ENCODE assay signal across 1 cellular context in the genomic region with DNA sequence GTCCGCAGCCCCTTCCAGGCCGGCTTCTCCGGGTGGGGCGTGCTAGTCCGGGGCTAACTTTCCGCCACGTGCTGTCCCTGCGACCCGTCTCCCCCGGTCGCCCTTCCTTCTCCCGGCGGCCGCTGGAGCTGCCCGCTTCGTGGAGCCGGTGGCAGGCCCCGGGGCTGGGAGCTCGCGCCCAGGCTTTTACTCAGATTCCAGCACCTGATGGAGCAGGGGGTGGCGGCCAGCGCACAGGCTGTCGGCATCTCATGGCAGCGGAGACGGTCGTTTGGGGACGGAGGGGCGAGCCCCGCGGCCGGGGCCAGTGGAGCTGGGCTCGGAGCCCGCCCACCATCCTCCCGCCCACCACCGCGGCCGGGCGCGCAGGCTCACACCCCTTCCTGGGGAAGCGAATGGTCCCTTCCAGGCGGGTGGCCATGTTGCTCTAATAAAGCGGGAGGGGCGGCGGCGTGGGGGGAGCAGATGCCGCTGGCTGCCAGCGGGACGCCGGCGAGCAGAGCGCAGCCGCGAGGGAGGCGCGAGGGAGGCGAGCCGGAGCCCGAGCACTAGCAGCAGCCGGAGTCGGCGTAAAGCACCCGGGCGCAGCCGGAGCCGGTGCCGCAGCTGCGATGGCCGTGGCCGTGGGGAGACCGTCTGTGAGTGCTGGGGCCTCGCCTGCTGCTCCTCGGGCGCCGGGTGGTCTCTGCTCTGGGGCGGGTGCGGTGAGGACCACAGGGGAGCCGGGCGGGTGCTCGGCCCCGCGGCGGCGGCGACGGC.
TF ChIP-seq lines count a peak whose summit lies in the region.

A gene (plus strand): TSS at position 460 of the 759 bp plus-strand sequence. CDS start 152 bp downstream, at position 612.

TF ChIP-seq in HepG2, 621 proteins besides CTCF, POLR2A, EP300 and RAD21 (continued from another document and continues in another):
- TF ChIP-seq, protein P1, sequence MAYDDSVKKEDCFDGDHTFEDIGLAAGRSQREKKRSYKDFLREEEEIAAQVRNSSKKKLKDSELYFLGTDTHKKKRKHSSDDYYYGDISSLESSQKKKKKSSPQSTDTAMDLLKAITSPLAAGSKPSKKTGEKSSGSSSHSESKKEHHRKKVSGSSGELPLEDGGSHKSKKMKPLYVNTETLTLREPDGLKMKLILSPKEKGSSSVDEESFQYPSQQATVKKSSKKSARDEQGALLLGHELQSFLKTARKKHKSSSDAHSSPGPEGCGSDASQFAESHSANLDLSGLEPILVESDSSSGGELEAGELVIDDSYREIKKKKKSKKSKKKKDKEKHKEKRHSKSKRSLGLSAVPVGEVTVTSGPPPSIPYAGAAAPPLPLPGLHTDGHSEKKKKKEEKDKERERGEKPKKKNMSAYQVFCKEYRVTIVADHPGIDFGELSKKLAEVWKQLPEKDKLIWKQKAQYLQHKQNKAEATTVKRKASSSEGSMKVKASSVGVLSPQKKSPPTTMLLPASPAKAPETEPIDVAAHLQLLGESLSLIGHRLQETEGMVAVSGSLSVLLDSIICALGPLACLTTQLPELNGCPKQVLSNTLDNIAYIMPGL (CRISPR knock-in tag; IDR thresholded peaks at IDR 0.05; ENCODE audit: borderline replicate concordance in 1 of 2, low read depth in 1 of 2) = peak; percentile 49 to 58; a peak in 2 of 4 replicates
- TF ChIP-seq PAWR (CRISPR knock-in tag; IDR thresholded peaks at IDR 0.05; ENCODE audit: borderline replicate concordance) (no peak), EED (CRISPR knock-in tag; IDR thresholded peaks at IDR 0.05) (peak; percentile 16; the same call in 1 of the 2 replicates), HNF4G (IDR thresholded peaks at IDR 0.05; ENCODE audit: borderline replicate concordance, low read depth, low read length) (no peak), HNF4G (CRISPR knock-in tag; IDR thresholded peaks at IDR 0.05; ENCODE audit: borderline replicate concordance, low read depth) (no peak), ZNF496 (CRISPR knock-in tag; IDR thresholded peaks at IDR 0.05; ENCODE audit: insufficient replicate concordance) (no peak), RFX3 (CRISPR knock-in tag; IDR thresholded peaks at IDR 0.05) (no peak), NCOA5 (CRISPR knock-in tag; IDR thresholded peaks at IDR 0.05) (no peak), ZNF792 (CRISPR knock-in tag; IDR thresholded peaks at IDR 0.05) (peak; percentile 63; the same call in 1 of the 2 replicates), ZNF766 (CRISPR knock-in tag; IDR thresholded peaks at IDR 0.05; ENCODE audit: borderline replicate concordance) (no peak), XRCC5 (optimal IDR thresholded peaks at IDR 0.05; ENCODE audit: low read length) (peak; percentile 60), ZBTB20 (CRISPR knock-in tag; IDR thresholded peaks at IDR 0.05; ENCODE audit: borderline replicate concordance, low read depth) (no peak; the same call in 1 of the 2 replicates), GFI1 (CRISPR knock-in tag; IDR thresholded peaks at IDR 0.05; ENCODE audit: borderline replicate concordance) (peak; percentile 22; the same call in 1 of the 2 replicates), ZNF451 (CRISPR knock-in tag; IDR thresholded peaks at IDR 0.05) (no peak), PHF20 (CRISPR knock-in tag; IDR thresholded peaks at IDR 0.05) (peak; percentile 38; the same call in 1 of the 2 replicates), MIER3 (CRISPR knock-in tag; IDR thresholded peaks at IDR 0.05; ENCODE audit: borderline replicate concordance) (no peak), TCF7L2 (IDR thresholded peaks at IDR 0.05; ENCODE audit: low read depth, low read length) (no peak), ZNF224 (CRISPR knock-in tag; IDR thresholded peaks at IDR 0.05) (no peak), EEA1 (CRISPR knock-in tag; IDR thresholded peaks at IDR 0.05; ENCODE audit: borderline replicate concordance) (no peak), JUN (CRISPR knock-in tag; IDR thresholded peaks at IDR 0.05) (no peak; the same call in 1 of the 2 replicates)
- TF ChIP-seq, protein P2, sequence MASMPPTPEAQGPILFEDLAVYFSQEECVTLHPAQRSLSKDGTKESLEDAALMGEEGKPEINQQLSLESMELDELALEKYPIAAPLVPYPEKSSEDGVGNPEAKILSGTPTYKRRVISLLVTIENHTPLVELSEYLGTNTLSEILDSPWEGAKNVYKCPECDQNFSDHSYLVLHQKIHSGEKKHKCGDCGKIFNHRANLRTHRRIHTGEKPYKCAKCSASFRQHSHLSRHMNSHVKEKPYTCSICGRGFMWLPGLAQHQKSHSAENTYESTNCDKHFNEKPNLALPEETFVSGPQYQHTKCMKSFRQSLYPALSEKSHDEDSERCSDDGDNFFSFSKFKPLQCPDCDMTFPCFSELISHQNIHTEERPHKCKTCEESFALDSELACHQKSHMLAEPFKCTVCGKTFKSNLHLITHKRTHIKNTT (CRISPR knock-in tag; IDR thresholded peaks at IDR 0.05) = no peak
- TF ChIP-seq, protein P3, sequence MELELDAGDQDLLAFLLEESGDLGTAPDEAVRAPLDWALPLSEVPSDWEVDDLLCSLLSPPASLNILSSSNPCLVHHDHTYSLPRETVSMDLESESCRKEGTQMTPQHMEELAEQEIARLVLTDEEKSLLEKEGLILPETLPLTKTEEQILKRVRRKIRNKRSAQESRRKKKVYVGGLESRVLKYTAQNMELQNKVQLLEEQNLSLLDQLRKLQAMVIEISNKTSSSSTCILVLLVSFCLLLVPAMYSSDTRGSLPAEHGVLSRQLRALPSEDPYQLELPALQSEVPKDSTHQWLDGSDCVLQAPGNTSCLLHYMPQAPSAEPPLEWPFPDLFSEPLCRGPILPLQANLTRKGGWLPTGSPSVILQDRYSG (CRISPR knock-in tag; IDR thresholded peaks at IDR 0.05) = no peak; the same call in 1 of the 2 replicates
- TF ChIP-seq, protein P4, sequence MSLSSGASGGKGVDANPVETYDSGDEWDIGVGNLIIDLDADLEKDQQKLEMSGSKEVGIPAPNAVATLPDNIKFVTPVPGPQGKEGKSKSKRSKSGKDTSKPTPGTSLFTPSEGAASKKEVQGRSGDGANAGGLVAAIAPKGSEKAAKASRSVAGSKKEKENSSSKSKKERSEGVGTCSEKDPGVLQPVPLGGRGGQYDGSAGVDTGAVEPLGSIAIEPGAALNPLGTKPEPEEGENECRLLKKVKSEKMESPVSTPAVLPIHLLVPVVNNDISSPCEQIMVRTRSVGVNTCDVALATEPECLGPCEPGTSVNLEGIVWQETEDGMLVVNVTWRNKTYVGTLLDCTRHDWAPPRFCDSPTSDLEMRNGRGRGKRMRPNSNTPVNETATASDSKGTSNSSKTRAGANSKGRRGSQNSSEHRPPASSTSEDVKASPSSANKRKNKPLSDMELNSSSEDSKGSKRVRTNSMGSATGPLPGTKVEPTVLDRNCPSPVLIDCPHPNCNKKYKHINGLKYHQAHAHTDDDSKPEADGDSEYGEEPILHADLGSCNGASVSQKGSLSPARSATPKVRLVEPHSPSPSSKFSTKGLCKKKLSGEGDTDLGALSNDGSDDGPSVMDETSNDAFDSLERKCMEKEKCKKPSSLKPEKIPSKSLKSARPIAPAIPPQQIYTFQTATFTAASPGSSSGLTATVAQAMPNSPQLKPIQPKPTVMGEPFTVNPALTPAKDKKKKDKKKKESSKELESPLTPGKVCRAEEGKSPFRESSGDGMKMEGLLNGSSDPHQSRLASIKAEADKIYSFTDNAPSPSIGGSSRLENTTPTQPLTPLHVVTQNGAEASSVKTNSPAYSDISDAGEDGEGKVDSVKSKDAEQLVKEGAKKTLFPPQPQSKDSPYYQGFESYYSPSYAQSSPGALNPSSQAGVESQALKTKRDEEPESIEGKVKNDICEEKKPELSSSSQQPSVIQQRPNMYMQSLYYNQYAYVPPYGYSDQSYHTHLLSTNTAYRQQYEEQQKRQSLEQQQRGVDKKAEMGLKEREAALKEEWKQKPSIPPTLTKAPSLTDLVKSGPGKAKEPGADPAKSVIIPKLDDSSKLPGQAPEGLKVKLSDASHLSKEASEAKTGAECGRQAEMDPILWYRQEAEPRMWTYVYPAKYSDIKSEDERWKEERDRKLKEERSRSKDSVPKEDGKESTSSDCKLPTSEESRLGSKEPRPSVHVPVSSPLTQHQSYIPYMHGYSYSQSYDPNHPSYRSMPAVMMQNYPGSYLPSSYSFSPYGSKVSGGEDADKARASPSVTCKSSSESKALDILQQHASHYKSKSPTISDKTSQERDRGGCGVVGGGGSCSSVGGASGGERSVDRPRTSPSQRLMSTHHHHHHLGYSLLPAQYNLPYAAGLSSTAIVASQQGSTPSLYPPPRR (CRISPR knock-in tag; IDR thresholded peaks at IDR 0.05; ENCODE audit: borderline replicate concordance) = peak; percentile 34; the same call in 1 of the 2 replicates
- TF ChIP-seq, protein P5, sequence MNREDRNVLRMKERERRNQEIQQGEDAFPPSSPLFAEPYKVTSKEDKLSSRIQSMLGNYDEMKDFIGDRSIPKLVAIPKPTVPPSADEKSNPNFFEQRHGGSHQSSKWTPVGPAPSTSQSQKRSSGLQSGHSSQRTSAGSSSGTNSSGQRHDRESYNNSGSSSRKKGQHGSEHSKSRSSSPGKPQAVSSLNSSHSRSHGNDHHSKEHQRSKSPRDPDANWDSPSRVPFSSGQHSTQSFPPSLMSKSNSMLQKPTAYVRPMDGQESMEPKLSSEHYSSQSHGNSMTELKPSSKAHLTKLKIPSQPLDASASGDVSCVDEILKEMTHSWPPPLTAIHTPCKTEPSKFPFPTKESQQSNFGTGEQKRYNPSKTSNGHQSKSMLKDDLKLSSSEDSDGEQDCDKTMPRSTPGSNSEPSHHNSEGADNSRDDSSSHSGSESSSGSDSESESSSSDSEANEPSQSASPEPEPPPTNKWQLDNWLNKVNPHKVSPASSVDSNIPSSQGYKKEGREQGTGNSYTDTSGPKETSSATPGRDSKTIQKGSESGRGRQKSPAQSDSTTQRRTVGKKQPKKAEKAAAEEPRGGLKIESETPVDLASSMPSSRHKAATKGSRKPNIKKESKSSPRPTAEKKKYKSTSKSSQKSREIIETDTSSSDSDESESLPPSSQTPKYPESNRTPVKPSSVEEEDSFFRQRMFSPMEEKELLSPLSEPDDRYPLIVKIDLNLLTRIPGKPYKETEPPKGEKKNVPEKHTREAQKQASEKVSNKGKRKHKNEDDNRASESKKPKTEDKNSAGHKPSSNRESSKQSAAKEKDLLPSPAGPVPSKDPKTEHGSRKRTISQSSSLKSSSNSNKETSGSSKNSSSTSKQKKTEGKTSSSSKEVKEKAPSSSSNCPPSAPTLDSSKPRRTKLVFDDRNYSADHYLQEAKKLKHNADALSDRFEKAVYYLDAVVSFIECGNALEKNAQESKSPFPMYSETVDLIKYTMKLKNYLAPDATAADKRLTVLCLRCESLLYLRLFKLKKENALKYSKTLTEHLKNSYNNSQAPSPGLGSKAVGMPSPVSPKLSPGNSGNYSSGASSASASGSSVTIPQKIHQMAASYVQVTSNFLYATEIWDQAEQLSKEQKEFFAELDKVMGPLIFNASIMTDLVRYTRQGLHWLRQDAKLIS (CRISPR knock-in tag; IDR thresholded peaks at IDR 0.05) = no peak
- TF ChIP-seq, protein P6, sequence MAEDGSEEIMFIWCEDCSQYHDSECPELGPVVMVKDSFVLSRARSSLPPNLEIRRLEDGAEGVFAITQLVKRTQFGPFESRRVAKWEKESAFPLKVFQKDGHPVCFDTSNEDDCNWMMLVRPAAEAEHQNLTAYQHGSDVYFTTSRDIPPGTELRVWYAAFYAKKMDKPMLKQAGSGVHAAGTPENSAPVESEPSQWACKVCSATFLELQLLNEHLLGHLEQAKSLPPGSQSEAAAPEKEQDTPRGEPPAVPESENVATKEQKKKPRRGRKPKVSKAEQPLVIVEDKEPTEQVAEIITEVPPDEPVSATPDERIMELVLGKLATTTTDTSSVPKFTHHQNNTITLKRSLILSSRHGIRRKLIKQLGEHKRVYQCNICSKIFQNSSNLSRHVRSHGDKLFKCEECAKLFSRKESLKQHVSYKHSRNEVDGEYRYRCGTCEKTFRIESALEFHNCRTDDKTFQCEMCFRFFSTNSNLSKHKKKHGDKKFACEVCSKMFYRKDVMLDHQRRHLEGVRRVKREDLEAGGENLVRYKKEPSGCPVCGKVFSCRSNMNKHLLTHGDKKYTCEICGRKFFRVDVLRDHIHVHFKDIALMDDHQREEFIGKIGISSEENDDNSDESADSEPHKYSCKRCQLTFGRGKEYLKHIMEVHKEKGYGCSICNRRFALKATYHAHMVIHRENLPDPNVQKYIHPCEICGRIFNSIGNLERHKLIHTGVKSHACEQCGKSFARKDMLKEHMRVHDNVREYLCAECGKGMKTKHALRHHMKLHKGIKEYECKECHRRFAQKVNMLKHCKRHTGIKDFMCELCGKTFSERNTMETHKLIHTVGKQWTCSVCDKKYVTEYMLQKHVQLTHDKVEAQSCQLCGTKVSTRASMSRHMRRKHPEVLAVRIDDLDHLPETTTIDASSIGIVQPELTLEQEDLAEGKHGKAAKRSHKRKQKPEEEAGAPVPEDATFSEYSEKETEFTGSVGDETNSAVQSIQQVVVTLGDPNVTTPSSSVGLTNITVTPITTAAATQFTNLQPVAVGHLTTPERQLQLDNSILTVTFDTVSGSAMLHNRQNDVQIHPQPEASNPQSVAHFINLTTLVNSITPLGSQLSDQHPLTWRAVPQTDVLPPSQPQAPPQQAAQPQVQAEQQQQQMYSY (CRISPR knock-in tag; IDR thresholded peaks at IDR 0.05) = no peak; the same call in 1 of the 2 replicates
- TF ChIP-seq, protein P7, sequence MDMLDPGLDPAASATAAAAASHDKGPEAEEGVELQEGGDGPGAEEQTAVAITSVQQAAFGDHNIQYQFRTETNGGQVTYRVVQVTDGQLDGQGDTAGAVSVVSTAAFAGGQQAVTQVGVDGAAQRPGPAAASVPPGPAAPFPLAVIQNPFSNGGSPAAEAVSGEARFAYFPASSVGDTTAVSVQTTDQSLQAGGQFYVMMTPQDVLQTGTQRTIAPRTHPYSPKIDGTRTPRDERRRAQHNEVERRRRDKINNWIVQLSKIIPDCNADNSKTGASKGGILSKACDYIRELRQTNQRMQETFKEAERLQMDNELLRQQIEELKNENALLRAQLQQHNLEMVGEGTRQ (IDR thresholded peaks at IDR 0.05; ENCODE audit: low read depth, low read length) = no peak
- TF ChIP-seq, protein P7 (CRISPR knock-in tag; IDR thresholded peaks at IDR 0.05; ENCODE audit: borderline replicate concordance) = peak; percentile 28; the same call in 1 of the 2 replicates
- TF ChIP-seq, protein P8, sequence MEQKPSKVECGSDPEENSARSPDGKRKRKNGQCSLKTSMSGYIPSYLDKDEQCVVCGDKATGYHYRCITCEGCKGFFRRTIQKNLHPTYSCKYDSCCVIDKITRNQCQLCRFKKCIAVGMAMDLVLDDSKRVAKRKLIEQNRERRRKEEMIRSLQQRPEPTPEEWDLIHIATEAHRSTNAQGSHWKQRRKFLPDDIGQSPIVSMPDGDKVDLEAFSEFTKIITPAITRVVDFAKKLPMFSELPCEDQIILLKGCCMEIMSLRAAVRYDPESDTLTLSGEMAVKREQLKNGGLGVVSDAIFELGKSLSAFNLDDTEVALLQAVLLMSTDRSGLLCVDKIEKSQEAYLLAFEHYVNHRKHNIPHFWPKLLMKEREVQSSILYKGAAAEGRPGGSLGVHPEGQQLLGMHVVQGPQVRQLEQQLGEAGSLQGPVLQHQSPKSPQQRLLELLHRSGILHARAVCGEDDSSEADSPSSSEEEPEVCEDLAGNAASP (CRISPR knock-in tag; IDR thresholded peaks at IDR 0.05; ENCODE audit: borderline replicate concordance) = peak; percentile 75
- TF ChIP-seq, protein P9, sequence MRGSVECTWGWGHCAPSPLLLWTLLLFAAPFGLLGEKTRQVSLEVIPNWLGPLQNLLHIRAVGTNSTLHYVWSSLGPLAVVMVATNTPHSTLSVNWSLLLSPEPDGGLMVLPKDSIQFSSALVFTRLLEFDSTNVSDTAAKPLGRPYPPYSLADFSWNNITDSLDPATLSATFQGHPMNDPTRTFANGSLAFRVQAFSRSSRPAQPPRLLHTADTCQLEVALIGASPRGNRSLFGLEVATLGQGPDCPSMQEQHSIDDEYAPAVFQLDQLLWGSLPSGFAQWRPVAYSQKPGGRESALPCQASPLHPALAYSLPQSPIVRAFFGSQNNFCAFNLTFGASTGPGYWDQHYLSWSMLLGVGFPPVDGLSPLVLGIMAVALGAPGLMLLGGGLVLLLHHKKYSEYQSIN (CRISPR knock-in tag; IDR thresholded peaks at IDR 0.05; ENCODE audit: borderline replicate concordance) = no peak
